8 cellular contexts compared by ENCODE assay signal in the genomic region with DNA sequence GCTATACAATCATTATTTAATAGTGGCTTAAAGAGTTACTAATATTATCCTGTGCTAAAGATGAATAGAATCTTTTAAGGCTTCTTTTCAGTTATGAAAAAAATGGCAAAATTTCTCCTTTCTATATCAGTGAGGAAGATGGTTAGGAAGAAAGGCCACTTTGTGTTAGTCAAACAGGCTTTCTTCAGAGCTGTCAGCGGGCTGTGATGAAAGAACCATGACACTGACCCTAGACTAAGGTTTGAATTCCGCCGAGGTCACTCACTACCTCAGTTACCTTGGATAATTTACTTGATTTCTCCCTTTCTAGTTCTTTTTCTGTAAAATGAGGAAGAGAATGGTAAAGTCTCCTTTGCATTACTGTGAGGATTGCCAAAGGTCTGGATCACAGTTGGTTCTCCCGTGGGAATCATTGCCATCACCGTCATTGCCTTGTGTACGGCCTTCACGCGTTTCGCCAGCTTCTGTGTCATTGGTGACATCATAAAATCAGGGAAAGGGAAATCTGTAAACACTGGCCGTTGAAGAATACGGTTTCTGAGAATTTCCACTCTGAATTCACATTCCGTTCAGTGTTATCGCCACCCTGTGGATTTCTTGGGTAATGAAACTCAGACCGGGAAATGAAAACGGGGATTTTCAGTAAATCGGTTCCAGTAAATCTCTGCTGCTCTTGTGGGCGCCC. TPM values are rescaled to one million over a fixed set of nuclear protein-coding genes. Genes with fewer than 3 reads are reported as not detected.
DNase-seq lines count a peak whose midpoint lies in the region; ATAC-seq and TF ChIP-seq lines count a peak whose summit lies in the region.

No MANE protein-coding gene starts in this region.

- H3K9me2 ChIP-seq in PC-9 (ENCODE audit: insufficient read depth) = no peaks in the 10 kb centered on the region

- H3K9me3 ChIP-seq in PC-9 (ENCODE audit: insufficient read depth, low read depth) = no peaks in the 10 kb centered on the region

- H3K27ac Mint-ChIP-seq in natural killer cell treated with Interleukin-12 subunit alpha and Interleukin-12 subunit beta and Interleukin-15 and Interleukin-18, amount 100 ng/mL, for 72 hours = peak overlapping the region in 1 of 2 donors; percentile 68

- H3K4me1 Mint-ChIP-seq in activated T-cell treated with anti-CD3 and anti-CD28 coated beads, Interleukin-2, amount 50 U/mL, for 4 hours (ENCODE audit: low read depth) = peaks cover 9% of the 10 kb centered on the region
- peaks cover 12 to 23% of the 10 kb centered on the region in 2 donors for H3K4me1 Mint-ChIP-seq in natural killer cell treated with Interleukin-12 subunit alpha and Interleukin-12 subunit beta and Interleukin-15 and Interleukin-18, amount 100 ng/mL, for 72 hours (ENCODE audit: low read depth in 2 of 2)

- H2AFZ ChIP-seq in PC-9 = peak overlapping the region; percentile 80

- H3K4me3 ChIP-seq in PC-9 = peak overlapping the region; percentile 48

- no peaks in the 10 kb centered on the region for H3K27me3 ChIP-seq in PC-9 (ENCODE audit: insufficient read depth, low read depth)

- H3F3A ChIP-seq in PC-9 (ENCODE audit: insufficient read depth, low read depth) = no peaks in the 10 kb centered on the region

- peak overlapping the region; percentile 76 for H3K4me2 ChIP-seq in PC-9

- H3K9me3 Mint-ChIP-seq in activated T-cell treated with anti-CD3 and anti-CD28 coated beads, Interleukin-2, amount 50 U/mL, for 4 hours = no peaks in the 10 kb centered on the region
- H3K9me3 Mint-ChIP-seq in natural killer cell treated with Interleukin-12 subunit alpha and Interleukin-12 subunit beta and Interleukin-15 and Interleukin-18, amount 100 ng/mL, for 72 hours = no peaks in the 10 kb centered on the region

- DNase-seq in DMS 273 (lab: John Stamatoyannopoulos, UW; ENCODE audit: unreplicated experiment) = peak; percentile 87
- DNase-seq in HuH-7.5 (ENCODE audit: low spot score) = peak; percentile 28
- DNase-seq in PC-9 = peak; percentile 83 to 85
- peak; percentile 61 for DNase-seq in activated T-cell treated with anti-CD3 and anti-CD28 coated beads, Interleukin-2, amount 50 U/mL, for 4 hours
- peak; percentile 94 for DNase-seq in fibroblast of gingiva (ENCODE audit: low read depth)
- DNase-seq in natural killer cell treated with Interleukin-12 subunit alpha and Interleukin-12 subunit beta and Interleukin-15 and Interleukin-18, amount 100 ng/mL, for 72 hours (ENCODE audit: low spot score) = peak; percentile 79
- peak; percentile 47 for DNase-seq in stimulated activated naive CD4-positive, alpha-beta T cell treated with Interleukin-2 at 50 U/mL for 16 hours (lab: John Stamatoyannopoulos, UW)

- no peaks in the 10 kb centered on the region for H3K36me3 ChIP-seq in PC-9 (ENCODE audit: low read depth)

- intact Hi-C loops in PC-9 (cut with micrococcal nuclease; ENCODE audit: unreplicated experiment) = loop anchor here (1.0 to 10.0 kb wide), 9 partner anchors 27 to 715 kb away; partner anchors contain the start of genes CLEC9A, MAGOHB, STYK1 and YBX3

- H3K27ac ChIP-seq in PC-9 = no peak overlapping the region

- peaks cover 41% of the 10 kb centered on the region for H3K27me3 Mint-ChIP-seq in activated T-cell treated with anti-CD3 and anti-CD28 coated beads, Interleukin-2, amount 50 U/mL, for 4 hours (ENCODE audit: low read depth)
- H3K27me3 Mint-ChIP-seq in natural killer cell treated with Interleukin-12 subunit alpha and Interleukin-12 subunit beta and Interleukin-15 and Interleukin-18, amount 100 ng/mL, for 72 hours = peaks cover 39 to 52% of the 10 kb centered on the region in 2 donors

- no peaks in the 10 kb centered on the region for H4K20me1 ChIP-seq in PC-9 (ENCODE audit: insufficient read depth)

- peak; percentile 93 for TF ChIP-seq CTCF in PC-9 (conservative IDR thresholded peaks at IDR 0.05)

- CTCF ChIA-PET in PC-9 (lab: Charles Lee) = interaction anchor here (0.5 to 2.0 kb wide), 9 partner anchors 9 to 597 kb away, joined by 3 to 13 read pairs (median 4); no protein-coding TSS in a partner anchor

- H3K4me1 ChIP-seq in PC-9 (replicated peaks; ENCODE audit: insufficient read depth) = no peaks in the 10 kb centered on the region

- ATAC-seq in GM21447 (IDR thresholded peaks at IDR 0.05; ENCODE audit: unreplicated experiment) = peak; percentile 92
- peak; percentile 92 for ATAC-seq in activated T-cell treated with anti-CD3 and anti-CD28 coated beads, Interleukin-2, amount 50 U/mL, for 4 hours
- ATAC-seq in natural killer cell treated with Interleukin-12 subunit alpha and Interleukin-12 subunit beta and Interleukin-15 and Interleukin-18, amount 100 ng/mL, for 72 hours = peak; percentile 88 to 93

- BruUV-seq in PC-9 (replicated peaks; lab: Mats Ljungman, UMichigan) = TSS peak; percentile 70

- H3K4me3 Mint-ChIP-seq in activated T-cell treated with anti-CD3 and anti-CD28 coated beads, Interleukin-2, amount 50 U/mL, for 4 hours = peak overlapping the region; percentile 53
- H3K4me3 Mint-ChIP-seq in natural killer cell treated with Interleukin-12 subunit alpha and Interleukin-12 subunit beta and Interleukin-15 and Interleukin-18, amount 100 ng/mL, for 72 hours = peak overlapping the region; percentile 63

- no peaks in the 10 kb centered on the region for H3K79me2 ChIP-seq in PC-9 (ENCODE audit: low read depth)

- no peaks in the 10 kb centered on the region for H3K36me3 Mint-ChIP-seq in activated T-cell treated with anti-CD3 and anti-CD28 coated beads, Interleukin-2, amount 50 U/mL, for 4 hours (ENCODE audit: insufficient read depth)
- H3K36me3 Mint-ChIP-seq in natural killer cell treated with Interleukin-12 subunit alpha and Interleukin-12 subunit beta and Interleukin-15 and Interleukin-18, amount 100 ng/mL, for 72 hours = no peaks in the 10 kb centered on the region

- POLR2A ChIA-PET in PC-9 (lab: Charles Lee; ENCODE audit: unreplicated experiment) = interaction anchor here (0.5 kb wide), 1 partner anchor 1261 kb away, joined by 11 read pairs; no protein-coding TSS in a partner anchor

RNA-seq across cellular contexts. Expression of gene YBX3, which starts 26.7 kb away (rescaled TPM):
- 567 and 613 TPM in 2 replicates for total RNA-seq in PC-9 (2021)
- total RNA-seq in activated T-cell treated with anti-CD3 and anti-CD28 coated beads, Interleukin-2, amount 50 U/mL, for 4 hours = 100 to 1,000 TPM; 135 to 253 (median 179) TPM
- 100 to 1,000 TPM; 147 to 210 TPM for total RNA-seq in natural killer cell treated with Interleukin-12 subunit alpha and Interleukin-12 subunit beta and Interleukin-15 and Interleukin-18, amount 100 ng/mL, for 72 hours

RNA-seq across cellular contexts. Expression of gene TAS2R7, which starts 52.6 kb away (rescaled TPM):
- not detected in 2 replicates for total RNA-seq in PC-9 (2021)
- not detected for total RNA-seq in activated T-cell treated with anti-CD3 and anti-CD28 coated beads, Interleukin-2, amount 50 U/mL, for 4 hours
- total RNA-seq in natural killer cell treated with Interleukin-12 subunit alpha and Interleukin-12 subunit beta and Interleukin-15 and Interleukin-18, amount 100 ng/mL, for 72 hours = not detected

RNA-seq across cellular contexts. Expression of gene TAS2R8, which starts 57.2 kb away (rescaled TPM):
- total RNA-seq in PC-9 (2021) = not detected in 2 replicates
- not detected for total RNA-seq in activated T-cell treated with anti-CD3 and anti-CD28 coated beads, Interleukin-2, amount 50 U/mL, for 4 hours
- not detected for total RNA-seq in natural killer cell treated with Interleukin-12 subunit alpha and Interleukin-12 subunit beta and Interleukin-15 and Interleukin-18, amount 100 ng/mL, for 72 hours

Comparison
In these comparisons a context has a peak if more than half of its experiments do, and no peak if none do; other contexts are left out.
1. DNase-seq: peak in every context shown above with its lines; median percentile 94 in fibroblast of gingiva; 87 in DMS 273; 84 in PC-9; 79 in natural killer cell treated with Interleukin-12 subunit alpha and Interleukin-12 subunit beta and Interleukin-15 and Interleukin-18, amount 100 ng/mL, for 72 hours; 61 in activated T-cell treated with anti-CD3 and anti-CD28 coated beads, Interleukin-2, amount 50 U/mL, for 4 hours; 47 in stimulated activated naive CD4-positive, alpha-beta T cell treated with Interleukin-2 at 50 U/mL for 16 hours; 28 in HuH-7.5.